Comparison of ENCODE assay signal across 1 cellular context in genomic region chr7:47556511-47557180, GRCh38.
TF ChIP-seq lines count a peak whose summit lies in the region.

No MANE protein-coding gene starts in this region.

TF ChIP-seq in WTC11, 78 proteins besides CTCF, POLR2A, EP300 and RAD21 (continued from another document):
- TF ChIP-seq ZNF425 (CRISPR knock-in tag; conservative IDR thresholded peaks at IDR 0.05): no peak
- TF ChIP-seq ELF4 (CRISPR knock-in tag; IDR thresholded peaks at IDR 0.05; ENCODE audit: low read depth): no peak
- TF ChIP-seq ESRRA (CRISPR knock-in tag; IDR thresholded peaks at IDR 0.05; ENCODE audit: borderline replicate concordance): no peak
- no peak for TF ChIP-seq PRRX2 (CRISPR knock-in tag; IDR thresholded peaks at IDR 0.05)
- TF ChIP-seq NR1H2 (CRISPR knock-in tag; IDR thresholded peaks at IDR 0.05): no peak
- TF ChIP-seq, protein P1, sequence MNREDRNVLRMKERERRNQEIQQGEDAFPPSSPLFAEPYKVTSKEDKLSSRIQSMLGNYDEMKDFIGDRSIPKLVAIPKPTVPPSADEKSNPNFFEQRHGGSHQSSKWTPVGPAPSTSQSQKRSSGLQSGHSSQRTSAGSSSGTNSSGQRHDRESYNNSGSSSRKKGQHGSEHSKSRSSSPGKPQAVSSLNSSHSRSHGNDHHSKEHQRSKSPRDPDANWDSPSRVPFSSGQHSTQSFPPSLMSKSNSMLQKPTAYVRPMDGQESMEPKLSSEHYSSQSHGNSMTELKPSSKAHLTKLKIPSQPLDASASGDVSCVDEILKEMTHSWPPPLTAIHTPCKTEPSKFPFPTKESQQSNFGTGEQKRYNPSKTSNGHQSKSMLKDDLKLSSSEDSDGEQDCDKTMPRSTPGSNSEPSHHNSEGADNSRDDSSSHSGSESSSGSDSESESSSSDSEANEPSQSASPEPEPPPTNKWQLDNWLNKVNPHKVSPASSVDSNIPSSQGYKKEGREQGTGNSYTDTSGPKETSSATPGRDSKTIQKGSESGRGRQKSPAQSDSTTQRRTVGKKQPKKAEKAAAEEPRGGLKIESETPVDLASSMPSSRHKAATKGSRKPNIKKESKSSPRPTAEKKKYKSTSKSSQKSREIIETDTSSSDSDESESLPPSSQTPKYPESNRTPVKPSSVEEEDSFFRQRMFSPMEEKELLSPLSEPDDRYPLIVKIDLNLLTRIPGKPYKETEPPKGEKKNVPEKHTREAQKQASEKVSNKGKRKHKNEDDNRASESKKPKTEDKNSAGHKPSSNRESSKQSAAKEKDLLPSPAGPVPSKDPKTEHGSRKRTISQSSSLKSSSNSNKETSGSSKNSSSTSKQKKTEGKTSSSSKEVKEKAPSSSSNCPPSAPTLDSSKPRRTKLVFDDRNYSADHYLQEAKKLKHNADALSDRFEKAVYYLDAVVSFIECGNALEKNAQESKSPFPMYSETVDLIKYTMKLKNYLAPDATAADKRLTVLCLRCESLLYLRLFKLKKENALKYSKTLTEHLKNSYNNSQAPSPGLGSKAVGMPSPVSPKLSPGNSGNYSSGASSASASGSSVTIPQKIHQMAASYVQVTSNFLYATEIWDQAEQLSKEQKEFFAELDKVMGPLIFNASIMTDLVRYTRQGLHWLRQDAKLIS (CRISPR knock-in tag; IDR thresholded peaks at IDR 0.05; ENCODE audit: borderline replicate concordance): no peak
- no peak for TF ChIP-seq FOXJ3 (CRISPR knock-in tag; IDR thresholded peaks at IDR 0.05; ENCODE audit: borderline replicate concordance)
- TF ChIP-seq MXD4 (CRISPR knock-in tag; IDR thresholded peaks at IDR 0.05; ENCODE audit: borderline replicate concordance): no peak
- no peak for TF ChIP-seq MYBL2 (CRISPR knock-in tag; IDR thresholded peaks at IDR 0.05)
- no peak for TF ChIP-seq HMGXB4 (CRISPR knock-in tag; IDR thresholded peaks at IDR 0.05)
- no peak for TF ChIP-seq SMAD4 (CRISPR knock-in tag; IDR thresholded peaks at IDR 0.05)
- TF ChIP-seq ARID4B (CRISPR knock-in tag; IDR thresholded peaks at IDR 0.05; ENCODE audit: borderline replicate concordance): no peak
